In genomic region chr5:72093824-72094223, GRCh38 we compare ENCODE assay signal across 29 cellular contexts. TPM values are rescaled to one million over a fixed set of nuclear protein-coding genes. Genes with fewer than 3 reads are reported as not detected.
DNase-seq lines count a peak whose midpoint lies in the region; ATAC-seq lines count a peak whose summit lies in the region.
"Had no signal": no experiment of that assay in that cellular context is flagged by ENCODE, and none has a peak within 500 bp of the region (broad histone marks: within the 10 kb centered on the region; RNA-seq: fewer than 3 reads in every experiment).

No MANE protein-coding gene starts in this region.

- CTCF ChIA-PET in activated CD4-positive, alpha-beta memory T cell treated with anti-CD3 and anti-CD28 coated beads for 36 hours (lab: Charles Lee) = no interaction called here
- CTCF ChIA-PET in activated CD4-positive, alpha-beta memory T cell treated with anti-CD3 and anti-CD28 coated beads, Interleukin-2, amount 10 ng/mL, durations not matched to agents 7 days and 5 days (lab: Charles Lee) = no interaction called here
- CTCF ChIA-PET in activated naive CD4-positive, alpha-beta T cell treated with anti-CD3 and anti-CD28 coated beads, Interleukin-2, amount 10 ng/mL, durations not matched to agents 7 days and 5 days (lab: Charles Lee) = no interaction called here

- peaks cover 25% of the 10 kb centered on the region for H3K27me3 Mint-ChIP-seq in activated CD4-positive, alpha-beta memory T cell treated with anti-CD3 and anti-CD28 coated beads for 36 hours
- peaks cover 26% of the 10 kb centered on the region for H3K27me3 Mint-ChIP-seq in activated CD4-positive, alpha-beta memory T cell treated with anti-CD3 and anti-CD28 coated beads, Interleukin-2, amount 10 ng/mL, durations not matched to agents 7 days and 5 days
- peaks cover 3% of the 10 kb centered on the region for H3K27me3 Mint-ChIP-seq in activated naive CD4-positive, alpha-beta T cell treated with anti-CD3 and anti-CD28 coated beads, Interleukin-2, amount 10 ng/mL, durations not matched to agents 7 days and 5 days

- POLR2A ChIA-PET in activated CD4-positive, alpha-beta memory T cell treated with anti-CD3 and anti-CD28 coated beads for 36 hours (lab: Charles Lee) = no interaction called here
- POLR2A ChIA-PET in activated CD4-positive, alpha-beta memory T cell treated with anti-CD3 and anti-CD28 coated beads, Interleukin-2, amount 10 ng/mL, durations not matched to agents 7 days and 5 days (lab: Charles Lee) = interaction anchor here (0.6 kb wide), 1 partner anchor 100 kb away, joined by 3 read pairs; no protein-coding TSS in a partner anchor

- intact Hi-C loops in activated CD4-positive, alpha-beta memory T cell treated with anti-CD3 and anti-CD28 coated beads for 36 hours (cut with micrococcal nuclease) = loop anchor here (1.0 to 5.0 kb wide), 5 partner anchors 45 to 493 kb away; no protein-coding TSS in a partner anchor

- ATAC-seq in GM21367 (IDR thresholded peaks at IDR 0.05; ENCODE audit: unreplicated experiment) (peak; percentile 77), HG03159 (IDR thresholded peaks at IDR 0.05; ENCODE audit: unreplicated experiment) (peak; percentile 72), HG02973 (IDR thresholded peaks at IDR 0.05; ENCODE audit: unreplicated experiment) (no peak)
- ATAC-seq in stimulated activated effector memory CD8-positive, alpha-beta T cell treated with anti-CD3 and anti-CD28 coated beads, Interleukin-12 subunit alpha, Interleukin-12 subunit beta, amount 100 ng/mL, for 72 hours = peak; percentile 64
- ATAC-seq: Panc1; stimulated activated naive B cell treated with anti-CD40 and anti-IgM and Interleukin-4, amounts not matched to agents 10 μg/mL and 1 μg/mL and 100 μg/mL, for 72 hours had no signal

- DNase-seq in activated CD4-positive, alpha-beta memory T cell treated with anti-CD3 and anti-CD28 coated beads for 36 hours = peak; percentile 23
- DNase-seq in activated CD4-positive, alpha-beta memory T cell treated with anti-CD3 and anti-CD28 coated beads, Interleukin-2, amount 10 ng/mL, durations not matched to agents 7 days and 5 days = no peak
- no peak for DNase-seq in stimulated activated effector memory CD8-positive, alpha-beta T cell treated with anti-CD3 and anti-CD28 coated beads, Interleukin-12 subunit alpha, Interleukin-12 subunit beta, amount 100 ng/mL, for 72 hours (ENCODE audit: low spot score in 2 of 2)
- DNase-seq in GF-D8 (lab: John Stamatoyannopoulos, UW) = no peak
- no peak for DNase-seq in activated naive CD4-positive, alpha-beta T cell treated with anti-CD3 and anti-CD28 coated beads, Interleukin-2, amount 10 ng/mL, durations not matched to agents 7 days and 5 days
- DNase-seq: 8988T; activated CD4-positive, alpha-beta T cell treated with anti-CD3 and anti-CD28 coated beads for 4 hours; aorta; Calu3; DND-41; head of caudate nucleus; kidney; naive B cell; NCI-H1092; NCI-H1694 treated with DMSO at 0.1 percent for 48 hours; NCI-H2171 treated with DMSO at 0.1 percent for 48 hours; NCI-H524; SHP77 treated with DMSO at 0.1 percent for 48 hours; sigmoid colon; stimulated activated CD4-positive, alpha-beta T cell treated with anti-CD3 and anti-CD28 coated beads, Interleukin-4, amount 100 ng/mL, for 4 hours; stimulated activated naive B cell treated with anti-CD40 and anti-IgM and Interleukin-4, amounts not matched to agents 10 μg/mL and 1 μg/mL and 100 μg/mL, for 72 hours; uterus had no signal

- H3K4me1 Mint-ChIP-seq in activated CD4-positive, alpha-beta memory T cell treated with anti-CD3 and anti-CD28 coated beads for 36 hours (ENCODE audit: low read depth) = peaks cover 11% of the 10 kb centered on the region
- H3K4me1 Mint-ChIP-seq in activated CD4-positive, alpha-beta memory T cell treated with anti-CD3 and anti-CD28 coated beads, Interleukin-2, amount 10 ng/mL, durations not matched to agents 7 days and 5 days = peaks cover 5% of the 10 kb centered on the region
- no peaks in the 10 kb centered on the region for H3K4me1 Mint-ChIP-seq in stimulated activated effector memory CD8-positive, alpha-beta T cell treated with anti-CD3 and anti-CD28 coated beads, Interleukin-12 subunit alpha, Interleukin-12 subunit beta, amount 100 ng/mL, for 72 hours
- no peaks in the 10 kb centered on the region for H3K4me1 Mint-ChIP-seq in activated naive CD4-positive, alpha-beta T cell treated with anti-CD3 and anti-CD28 coated beads, Interleukin-2, amount 10 ng/mL, durations not matched to agents 7 days and 5 days
- H3K4me1 Mint-ChIP-seq: naive B cell; stimulated activated naive B cell treated with anti-CD40 and anti-IgM and Interleukin-4, amounts not matched to agents 10 μg/mL and 1 μg/mL and 100 μg/mL, for 72 hours had no signal

- no peak overlapping the region for H3K4me3 Mint-ChIP-seq in activated CD4-positive, alpha-beta memory T cell treated with anti-CD3 and anti-CD28 coated beads for 36 hours
- H3K4me3 Mint-ChIP-seq in activated CD4-positive, alpha-beta memory T cell treated with anti-CD3 and anti-CD28 coated beads, Interleukin-2, amount 10 ng/mL, durations not matched to agents 7 days and 5 days = no peak overlapping the region
- no peak overlapping the region for H3K4me3 Mint-ChIP-seq in stimulated activated effector memory CD8-positive, alpha-beta T cell treated with anti-CD3 and anti-CD28 coated beads, Interleukin-12 subunit alpha, Interleukin-12 subunit beta, amount 100 ng/mL, for 72 hours
- no peak overlapping the region for H3K4me3 Mint-ChIP-seq in activated naive CD4-positive, alpha-beta T cell treated with anti-CD3 and anti-CD28 coated beads, Interleukin-2, amount 10 ng/mL, durations not matched to agents 7 days and 5 days
- H3K4me3 Mint-ChIP-seq: naive B cell; stimulated activated naive B cell treated with anti-CD40 and anti-IgM and Interleukin-4, amounts not matched to agents 10 μg/mL and 1 μg/mL and 100 μg/mL, for 72 hours had no signal

- no peaks in the 10 kb centered on the region for H3K9me3 Mint-ChIP-seq in activated CD4-positive, alpha-beta memory T cell treated with anti-CD3 and anti-CD28 coated beads for 36 hours
- no peaks in the 10 kb centered on the region for H3K9me3 Mint-ChIP-seq in activated CD4-positive, alpha-beta memory T cell treated with anti-CD3 and anti-CD28 coated beads, Interleukin-2, amount 10 ng/mL, durations not matched to agents 7 days and 5 days
- H3K9me3 Mint-ChIP-seq in stimulated activated effector memory CD8-positive, alpha-beta T cell treated with anti-CD3 and anti-CD28 coated beads, Interleukin-12 subunit alpha, Interleukin-12 subunit beta, amount 100 ng/mL, for 72 hours = no peaks in the 10 kb centered on the region
- H3K9me3 Mint-ChIP-seq in activated naive CD4-positive, alpha-beta T cell treated with anti-CD3 and anti-CD28 coated beads, Interleukin-2, amount 10 ng/mL, durations not matched to agents 7 days and 5 days = no peaks in the 10 kb centered on the region
- H3K9me3 Mint-ChIP-seq: activated naive CD4-positive, alpha-beta T cell treated with anti-CD3 and anti-CD28 coated beads, Interleukin-2, amount 50 U/mL, for 72 hours; activated T-helper 2 cell treated with anti-CD3 and anti-CD28 coated beads, Interferon-gamma antibody, Interleukin-2, Interleukin-4, amounts not matched to agents 10 μg/mL and 5 μg/mL and 100 μg/mL, durations not matched to agents 14 hours and 24 hours and 36 hours had no signal

- no peaks in the 10 kb centered on the region for H3K36me3 Mint-ChIP-seq in activated CD4-positive, alpha-beta memory T cell treated with anti-CD3 and anti-CD28 coated beads for 36 hours
- no peaks in the 10 kb centered on the region for H3K36me3 Mint-ChIP-seq in activated CD4-positive, alpha-beta memory T cell treated with anti-CD3 and anti-CD28 coated beads, Interleukin-2, amount 10 ng/mL, durations not matched to agents 7 days and 5 days (ENCODE audit: low read depth)
- H3K36me3 Mint-ChIP-seq in stimulated activated effector memory CD8-positive, alpha-beta T cell treated with anti-CD3 and anti-CD28 coated beads, Interleukin-12 subunit alpha, Interleukin-12 subunit beta, amount 100 ng/mL, for 72 hours = no peaks in the 10 kb centered on the region
- no peaks in the 10 kb centered on the region for H3K36me3 Mint-ChIP-seq in activated naive CD4-positive, alpha-beta T cell treated with anti-CD3 and anti-CD28 coated beads, Interleukin-2, amount 10 ng/mL, durations not matched to agents 7 days and 5 days
- H3K36me3 Mint-ChIP-seq: activated naive CD4-positive, alpha-beta T cell treated with anti-CD3 and anti-CD28 coated beads, Interleukin-2, amount 50 U/mL, for 72 hours; naive B cell; stimulated activated naive B cell treated with anti-CD40 and anti-IgM and Interleukin-4, amounts not matched to agents 10 μg/mL and 1 μg/mL and 100 μg/mL, for 72 hours had no signal

- no peak overlapping the region for H3K27ac Mint-ChIP-seq in activated CD4-positive, alpha-beta memory T cell treated with anti-CD3 and anti-CD28 coated beads for 36 hours
- H3K27ac Mint-ChIP-seq in activated CD4-positive, alpha-beta memory T cell treated with anti-CD3 and anti-CD28 coated beads, Interleukin-2, amount 10 ng/mL, durations not matched to agents 7 days and 5 days = no peak overlapping the region
- no peak overlapping the region for H3K27ac Mint-ChIP-seq in stimulated activated effector memory CD8-positive, alpha-beta T cell treated with anti-CD3 and anti-CD28 coated beads, Interleukin-12 subunit alpha, Interleukin-12 subunit beta, amount 100 ng/mL, for 72 hours
- no peak overlapping the region for H3K27ac Mint-ChIP-seq in activated naive CD4-positive, alpha-beta T cell treated with anti-CD3 and anti-CD28 coated beads, Interleukin-2, amount 10 ng/mL, durations not matched to agents 7 days and 5 days
- H3K27ac Mint-ChIP-seq: activated naive CD4-positive, alpha-beta T cell treated with anti-CD3 and anti-CD28 coated beads, Interleukin-2, amount 50 U/mL, for 72 hours; activated T-helper 2 cell treated with anti-CD3 and anti-CD28 coated beads, Interferon-gamma antibody, Interleukin-2, Interleukin-4, amounts not matched to agents 10 μg/mL and 5 μg/mL and 100 μg/mL, durations not matched to agents 14 hours and 24 hours and 36 hours; progenitor cell of endocrine pancreas; stimulated activated naive B cell treated with anti-CD40 and anti-IgM and Interleukin-4, amounts not matched to agents 10 μg/mL and 1 μg/mL and 100 μg/mL, for 72 hours had no signal

RNA-seq across cellular contexts. Expression of gene MAP1B, which starts 13.5 kb away (rescaled TPM):
- total RNA-seq in activated CD4-positive, alpha-beta memory T cell treated with anti-CD3 and anti-CD28 coated beads for 36 hours = under 1 TPM; 0.51 to 0.78 TPM
- total RNA-seq in activated CD4-positive, alpha-beta memory T cell treated with anti-CD3 and anti-CD28 coated beads, Interleukin-2, amount 10 ng/mL, durations not matched to agents 7 days and 5 days = under 1 TPM; 0.25 to 0.30 TPM
